In the genomic region with DNA sequence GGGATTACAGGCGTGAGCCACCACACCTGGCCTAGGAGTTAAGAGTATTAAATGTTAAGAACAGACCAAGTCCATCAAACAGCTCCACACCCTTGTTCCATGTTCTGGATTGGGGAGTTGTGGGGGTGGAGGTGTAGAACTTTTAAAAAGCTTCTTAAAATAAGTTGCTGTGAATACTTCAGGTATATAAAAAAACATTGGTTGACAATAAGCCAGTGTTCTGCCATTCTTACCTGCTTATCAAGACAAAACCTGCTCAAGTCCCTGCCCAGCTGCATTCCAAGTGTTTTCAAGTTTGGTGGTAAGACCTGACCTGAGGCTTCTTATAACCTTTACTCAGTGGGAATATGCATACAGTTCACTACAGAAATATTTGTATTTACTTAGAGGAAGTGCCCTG, we compare ENCODE assay signal across 26 cellular contexts. TPM values are rescaled to one million over a fixed set of nuclear protein-coding genes. Genes with fewer than 3 reads are reported as not detected.
A peak's percentile ranks its signal among the peaks of the same experiment; 100 is the strongest.
DNase-seq lines count a peak whose midpoint lies in the region; ATAC-seq and TF ChIP-seq lines count a peak whose summit lies in the region.
"Had no signal": no experiment of that assay in that cellular context is flagged by ENCODE, and none has a peak within 500 bp of the region (broad histone marks: within the 10 kb centered on the region; RNA-seq: fewer than 3 reads in every experiment).

No MANE protein-coding gene starts in this region.

- H3K9ac ChIP-seq in SK-N-SH: no peak overlapping the region
- H3K9ac ChIP-seq: GM23248 had no signal

- no peak overlapping the region for H3K27ac ChIP-seq in SK-N-SH (ENCODE audit: low read depth in 2 of 2, low read length in 1 of 2)
- H3K27ac ChIP-seq in RWPE2 (ENCODE audit: poor library complexity, severe bottlenecking): peak overlapping the region; percentile 91
- H3K27ac ChIP-seq in foreskin keratinocyte: no peak overlapping the region
- H3K27ac ChIP-seq in gastroesophageal sphincter: no peak overlapping the region
- H3K27ac ChIP-seq: cardiac muscle cell, coronary artery, GM23248, transverse colon had no signal

- peaks cover 15 to 24% of the 10 kb centered on the region in 2 experiments for H3K36me3 ChIP-seq in SK-N-SH (replicated peaks in 1 of 2; ENCODE audit: control insufficient read depth in 1 of 2, insufficient read depth in 2 of 2, low read length in 1 of 2)
- peaks cover 45% of the 10 kb centered on the region for H3K36me3 ChIP-seq in RWPE2 (ENCODE audit: low read depth)
- peaks cover 1 to 42% of the 10 kb centered on the region in 2 donors for H3K36me3 ChIP-seq in gastroesophageal sphincter

- H3K27ac Mint-ChIP-seq in activated T-helper 17 cell treated with anti-CD3 and anti-CD28 coated beads, Interleukin-2, amount 50 U/mL, for 72 hours: no peak overlapping the region
- H3K27ac Mint-ChIP-seq in activated CD4-positive, alpha-beta memory T cell treated with anti-CD3 and anti-CD28 coated beads, Interleukin-2, amount 10 ng/mL, durations not matched to agents 7 days and 5 days: no peak overlapping the region
- H3K27ac Mint-ChIP-seq: CD4-positive, alpha-beta T cell; nephron had no signal

- H3K27me3 ChIP-seq in SK-N-SH (ENCODE audit: insufficient read depth) (no peaks in the 10 kb centered on the region), RWPE2 (ENCODE audit: insufficient read depth, poor library complexity, severe bottlenecking) (no peaks in the 10 kb centered on the region), foreskin keratinocyte (no peaks in the 10 kb centered on the region), gastroesophageal sphincter (no peaks in the 10 kb centered on the region)
- H3K27me3 ChIP-seq: cardiac muscle cell, transverse colon had no signal

- H4K20me1 ChIP-seq in SK-N-SH (ENCODE audit: insufficient read depth): no peaks in the 10 kb centered on the region

- H3K9me3 Mint-ChIP-seq in activated T-helper 17 cell treated with anti-CD3 and anti-CD28 coated beads, Interleukin-2, amount 50 U/mL, for 72 hours: no peaks in the 10 kb centered on the region
- H3K9me3 Mint-ChIP-seq in activated CD4-positive, alpha-beta memory T cell treated with anti-CD3 and anti-CD28 coated beads, Interleukin-2, amount 10 ng/mL, durations not matched to agents 7 days and 5 days: no peaks in the 10 kb centered on the region
- H3K9me3 Mint-ChIP-seq: CD4-positive, alpha-beta T cell; nephron had no signal

- H2AFZ ChIP-seq in SK-N-SH (ENCODE audit: low read depth): no peak overlapping the region
- H2AFZ ChIP-seq: GM23248 had no signal

- H3F3A ChIP-seq in SK-N-SH (replicated peaks; ENCODE audit: insufficient read depth): peaks cover 26% of the 10 kb centered on the region

- no peak overlapping the region for H3K4me3 Mint-ChIP-seq in activated T-helper 17 cell treated with anti-CD3 and anti-CD28 coated beads, Interleukin-2, amount 50 U/mL, for 72 hours
- H3K4me3 Mint-ChIP-seq in activated CD4-positive, alpha-beta memory T cell treated with anti-CD3 and anti-CD28 coated beads, Interleukin-2, amount 10 ng/mL, durations not matched to agents 7 days and 5 days: no peak overlapping the region
- H3K4me3 Mint-ChIP-seq: activated naive CD8-positive, alpha-beta T cell; CD4-positive, alpha-beta T cell; nephron had no signal

- CTCF ChIA-PET in SK-N-SH (lab: Yijun Ruan, JAX): no interaction called here
- CTCF ChIA-PET in activated CD4-positive, alpha-beta memory T cell treated with anti-CD3 and anti-CD28 coated beads, Interleukin-2, amount 10 ng/mL, durations not matched to agents 7 days and 5 days (lab: Charles Lee): no interaction called here

- TF ChIP-seq CTCF in SK-N-SH (IDR thresholded peaks at IDR 0.05) (no peak), RWPE2 (IDR thresholded peaks at IDR 0.05; ENCODE audit: poor library complexity, severe bottlenecking) (no peak), foreskin keratinocyte (conservative IDR thresholded peaks at IDR 0.05) (no peak), gastroesophageal sphincter (IDR thresholded peaks at IDR 0.05) (no peak)

- H3K9me3 ChIP-seq in SK-N-SH (no peaks in the 10 kb centered on the region), RWPE2 (ENCODE audit: severe bottlenecking) (no peaks in the 10 kb centered on the region), gastroesophageal sphincter (no peaks in the 10 kb centered on the region)
- H3K9me3 ChIP-seq: transverse colon had no signal

- DNase-seq in SK-N-SH (no peak), RWPE2 (ENCODE audit: low spot score) (no peak), foreskin keratinocyte (peak; percentile 53 to 84)
- DNase-seq in activated CD4-positive, alpha-beta memory T cell treated with anti-CD3 and anti-CD28 coated beads, Interleukin-2, amount 10 ng/mL, durations not matched to agents 7 days and 5 days: no peak
- no peak for DNase-seq in NK-92 treated with Interleukin-12 subunit alpha and Interleukin-12 subunit beta, amount 100 ng/mL, for 24 hours (lab: John Stamatoyannopoulos, UW)
- DNase-seq: activated CD4-positive, alpha-beta T cell treated with anti-CD3 and anti-CD28 coated beads for 1 hour; activated effector memory CD4-positive, alpha-beta T cell treated with anti-CD3 and anti-CD28 coated beads, Interleukin-2, amount 50 U/mL, for 16 hours; activated T-cell treated with anti-CD3 and anti-CD28 coated beads for 4 hours; CD4-positive, alpha-beta T cell; effector CD8-positive, alpha-beta T cell; erythroblast; GM23248; NCI-H2107; NCI-H446; NCI-H774; stimulated activated CD4-positive, alpha-beta T cell treated with anti-CD3 and anti-CD28 coated beads, Interleukin-15, amount 100 ng/mL, for 24 hours; stimulated activated CD4-positive, alpha-beta T cell treated with anti-CD3 and anti-CD28 coated beads, Interleukin-4, amount 100 ng/mL, for 4 hours; transverse colon had no signal

- ATAC-seq in SK-N-SH treated with all-trans-retinoic acid at 6 μM for 48 hours (peak; percentile 10; the same call in 1 of the 3 replicates), RWPE2 (ENCODE audit: low read depth) (peak; percentile 56), foreskin keratinocyte (peak; percentile 52), gastroesophageal sphincter (no peak)
- no peak for ATAC-seq in activated T-helper 17 cell treated with anti-CD3 and anti-CD28 coated beads, Interleukin-2, amount 50 U/mL, for 72 hours (replicated peaks)
- ATAC-seq: Right ventricle myocardium inferior had no signal

- H3K4me3 ChIP-seq in SK-N-SH (ENCODE audit: low read depth in 2 of 2, low read length in 1 of 2) (no peak overlapping the region), RWPE2 (ENCODE audit: severe bottlenecking) (no peak overlapping the region), gastroesophageal sphincter (no peak overlapping the region)
- H3K4me3 ChIP-seq: cardiac muscle cell, coronary artery, GM23248, transverse colon had no signal

- peaks cover 10% of the 10 kb centered on the region for H3K4me1 Mint-ChIP-seq in activated T-helper 17 cell treated with anti-CD3 and anti-CD28 coated beads, Interleukin-2, amount 50 U/mL, for 72 hours
- peaks cover 25% of the 10 kb centered on the region for H3K4me1 Mint-ChIP-seq in activated CD4-positive, alpha-beta memory T cell treated with anti-CD3 and anti-CD28 coated beads, Interleukin-2, amount 10 ng/mL, durations not matched to agents 7 days and 5 days

- H3K79me2 ChIP-seq in SK-N-SH (ENCODE audit: insufficient read depth): peaks cover 15% of the 10 kb centered on the region; the same call in 1 of the 2 replicates

- no peak overlapping the region for H3K4me2 ChIP-seq in SK-N-SH

- 45% methylated on average over 1 of the region's 1 CpG for WGBS in SK-N-SH (ENCODE audit: low lambda C conversion rate)
- WGBS in gastroesophageal sphincter (ENCODE audit: low coverage in 1 of 2), 2 donors: no CpG with 5 or more reads among the region's 1 CpG

- H3K27me3 Mint-ChIP-seq in activated T-helper 17 cell treated with anti-CD3 and anti-CD28 coated beads, Interleukin-2, amount 50 U/mL, for 72 hours: no peaks in the 10 kb centered on the region
- H3K27me3 Mint-ChIP-seq in activated CD4-positive, alpha-beta memory T cell treated with anti-CD3 and anti-CD28 coated beads, Interleukin-2, amount 10 ng/mL, durations not matched to agents 7 days and 5 days: no peaks in the 10 kb centered on the region
- H3K27me3 Mint-ChIP-seq: activated naive CD8-positive, alpha-beta T cell; CD4-positive, alpha-beta T cell had no signal

- peaks cover 44% of the 10 kb centered on the region for H3K36me3 Mint-ChIP-seq in activated T-helper 17 cell treated with anti-CD3 and anti-CD28 coated beads, Interleukin-2, amount 50 U/mL, for 72 hours (ENCODE audit: low read depth)
- peaks cover 39% of the 10 kb centered on the region for H3K36me3 Mint-ChIP-seq in activated CD4-positive, alpha-beta memory T cell treated with anti-CD3 and anti-CD28 coated beads, Interleukin-2, amount 10 ng/mL, durations not matched to agents 7 days and 5 days (ENCODE audit: low read depth)
- H3K36me3 Mint-ChIP-seq: activated naive CD8-positive, alpha-beta T cell had no signal

- no peaks in the 10 kb centered on the region for H3K9me2 ChIP-seq in SK-N-SH

- TF ChIP-seq RAD21 in SK-N-SH (IDR thresholded peaks at IDR 0.05; ENCODE audit: low read length): no peak

- POLR2A ChIA-PET in SK-N-SH (lab: Yijun Ruan, JAX): interaction anchor here (0.6 kb wide), 1 partner anchor 27 kb away, joined by 3 read pairs; no protein-coding TSS in a partner anchor
- POLR2A ChIA-PET in activated CD4-positive, alpha-beta memory T cell treated with anti-CD3 and anti-CD28 coated beads, Interleukin-2, amount 10 ng/mL, durations not matched to agents 7 days and 5 days (lab: Charles Lee): no interaction called here

- peaks cover 0 to 7% of the 10 kb centered on the region in 2 experiments; a peak in 2 of 4 replicates for H3K4me1 ChIP-seq in SK-N-SH (ENCODE audit: control insufficient read depth in 1 of 2, insufficient read depth in 2 of 2, low read depth in 1 of 2, low read length in 1 of 2)
- peaks cover 18% of the 10 kb centered on the region for H3K4me1 ChIP-seq in RWPE2 (ENCODE audit: insufficient read depth, poor library complexity, severe bottlenecking)
- H3K4me1 ChIP-seq in foreskin keratinocyte: peaks cover 18% of the 10 kb centered on the region
- H3K4me1 ChIP-seq in gastroesophageal sphincter: peaks cover 4 to 10% (median 8%) of the 10 kb centered on the region in 3 donors

- no peak for TF ChIP-seq POLR2A in gastroesophageal sphincter (IDR thresholded peaks at IDR 0.05)

- no peak for TF ChIP-seq EP300 in SK-N-SH (IDR thresholded peaks at IDR 0.05; ENCODE audit: borderline replicate concordance in 1 of 2, low read depth in 1 of 2, low read length in 1 of 2)
- TF ChIP-seq EP300 in gastroesophageal sphincter (IDR thresholded peaks at IDR 0.05): no peak

RNA-seq across cellular contexts. Expression of a gene that starts 6.4 kb away (rescaled TPM):
- 183 and 222 TPM in 2 replicates for polyA plus RNA-seq in SK-N-SH (2012; rRNA removed)
- polyA plus RNA-seq in SK-N-SH (2012; cell fraction: cytosol; rRNA removed): 199 and 242 TPM in 2 replicates
- 192 and 277 TPM in 2 replicates for polyA plus RNA-seq in SK-N-SH (2012; cell fraction: nucleus; rRNA removed)
- 193 and 230 TPM in 2 replicates for total RNA-seq in foreskin keratinocyte
- polyA plus RNA-seq in foreskin keratinocyte: 208 and 226 TPM in 2 replicates
- total RNA-seq in activated T-helper 17 cell treated with anti-CD3 and anti-CD28 coated beads, Interleukin-2, amount 50 U/mL, for 72 hours: 100 to 1,000 TPM; 176 to 335 TPM
- total RNA-seq in activated CD4-positive, alpha-beta memory T cell treated with anti-CD3 and anti-CD28 coated beads, Interleukin-2, amount 10 ng/mL, durations not matched to agents 7 days and 5 days: 100 to 1,000 TPM; 180 to 182 TPM
- total RNA-seq in gastroesophageal sphincter: 100 to 1,000 TPM in 3 of 4 donors, 10 to 100 TPM in 1; 83.7 to 233 (median 182) TPM

RNA-seq across cellular contexts. Expression of a gene that starts 16.6 kb away (rescaled TPM):
- polyA plus RNA-seq in SK-N-SH (2012; rRNA removed) (58.0 and 101 TPM in 2 replicates), foreskin keratinocyte (71.6 and 79.4 TPM in 2 replicates)
- polyA plus RNA-seq in SK-N-SH (2012; cell fraction: cytosol; rRNA removed): 30.9 and 62.0 TPM in 2 replicates
- 223 and 292 TPM in 2 replicates for polyA plus RNA-seq in SK-N-SH (2012; cell fraction: nucleus; rRNA removed)
- total RNA-seq in foreskin keratinocyte (67.2 and 83.3 TPM in 2 replicates), gastroesophageal sphincter (100 to 1,000 TPM; 108 to 182 (median 139) TPM)
- 10 to 100 TPM; 45.6 to 74.0 TPM for total RNA-seq in activated T-helper 17 cell treated with anti-CD3 and anti-CD28 coated beads, Interleukin-2, amount 50 U/mL, for 72 hours
- total RNA-seq in activated CD4-positive, alpha-beta memory T cell treated with anti-CD3 and anti-CD28 coated beads, Interleukin-2, amount 10 ng/mL, durations not matched to agents 7 days and 5 days: 10 to 100 TPM; 48.5 to 53.5 TPM

RNA-seq across cellular contexts. Expression of a gene that starts 41.1 kb away (rescaled TPM):
- polyA plus RNA-seq in SK-N-SH (2012; rRNA removed): 11.8 and 18.4 TPM in 2 replicates
- polyA plus RNA-seq in SK-N-SH (2012; cell fraction: cytosol; rRNA removed): 8.1 and 12.3 TPM in 2 replicates
- polyA plus RNA-seq in SK-N-SH (2012; cell fraction: nucleus; rRNA removed): 17.5 and 23.2 TPM in 2 replicates
- 9.3 and 9.4 TPM in 2 replicates for total RNA-seq in foreskin keratinocyte
- polyA plus RNA-seq in foreskin keratinocyte: 9.6 and 10.6 TPM in 2 replicates
- 10 to 100 TPM; 19.4 to 25.4 TPM for total RNA-seq in activated T-helper 17 cell treated with anti-CD3 and anti-CD28 coated beads, Interleukin-2, amount 50 U/mL, for 72 hours
- total RNA-seq in activated CD4-positive, alpha-beta memory T cell treated with anti-CD3 and anti-CD28 coated beads, Interleukin-2, amount 10 ng/mL, durations not matched to agents 7 days and 5 days: 10 to 100 TPM; 21.7 to 22.3 TPM
- total RNA-seq in gastroesophageal sphincter: 10 to 100 TPM in 3 of 4 donors, 1 to 10 TPM in 1; 8.4 to 16.9 (median 12.7) TPM

RNA-seq across cellular contexts. Expression of a gene that starts 59.1 kb away (rescaled TPM):
- polyA plus RNA-seq in SK-N-SH (2012; rRNA removed) (28.9 and 30.2 TPM in 2 replicates), foreskin keratinocyte (558 and 569 TPM in 2 replicates)
- 13.0 and 21.4 TPM in 2 replicates for polyA plus RNA-seq in SK-N-SH (2012; cell fraction: cytosol; rRNA removed)
- polyA plus RNA-seq in SK-N-SH (2012; cell fraction: nucleus; rRNA removed): 30.5 and 35.9 TPM in 2 replicates
- total RNA-seq in foreskin keratinocyte (440 and 479 TPM in 2 replicates), gastroesophageal sphincter (10 to 100 TPM; 12.9 to 17.7 (median 14.5) TPM)
- 100 to 1,000 TPM; 104 to 213 TPM for total RNA-seq in activated T-helper 17 cell treated with anti-CD3 and anti-CD28 coated beads, Interleukin-2, amount 50 U/mL, for 72 hours
- 100 to 1,000 TPM; 446 to 461 TPM for total RNA-seq in activated CD4-positive, alpha-beta memory T cell treated with anti-CD3 and anti-CD28 coated beads, Interleukin-2, amount 10 ng/mL, durations not matched to agents 7 days and 5 days

Comparison
In these comparisons a context has a peak if more than half of its experiments do, and no peak if none do; other contexts are left out.
1. ATAC-seq: peak in SK-N-SH treated with all-trans-retinoic acid at 6 μM for 48 hours (single experiment), RWPE2 (single experiment) and foreskin keratinocyte (single experiment); none in activated T-helper 17 cell treated with anti-CD3 and anti-CD28 coated beads, Interleukin-2, amount 50 U/mL, for 72 hours (single experiment) and gastroesophageal sphincter (single experiment).
2. DNase-seq: peak in foreskin keratinocyte (2 of 2); none in SK-N-SH (single experiment), RWPE2 (single experiment), activated CD4-positive, alpha-beta memory T cell treated with anti-CD3 and anti-CD28 coated beads, Interleukin-2, amount 10 ng/mL, durations not matched to agents 7 days and 5 days (single experiment) and NK-92 treated with Interleukin-12 subunit alpha and Interleukin-12 subunit beta, amount 100 ng/mL, for 24 hours (single experiment).